ENCODE assay signal across 12 cellular contexts in genomic region chr4:104591505-104591904, GRCh38.
A peak's percentile ranks its signal among the peaks of the same experiment; 100 is the strongest.
DNase-seq lines count a peak whose midpoint lies in the region; ATAC-seq and TF ChIP-seq lines count a peak whose summit lies in the region.
"Had no signal": no experiment of that assay in that cellular context is flagged by ENCODE, and none has a peak within 500 bp of the region (broad histone marks: within the 10 kb centered on the region; RNA-seq: fewer than 3 reads in every experiment).

No MANE protein-coding gene starts in this region.

- no peak overlapping the region for H3K27ac Mint-ChIP-seq in Calu3 (ENCODE audit: unreplicated experiment)

- H3K36me3 Mint-ChIP-seq in Calu3 (ENCODE audit: insufficient read depth, unreplicated experiment) = no peaks in the 10 kb centered on the region
- H3K36me3 Mint-ChIP-seq: immature natural killer cell had no signal

- H3K4me3 ChIP-seq in stomach smooth muscle (ENCODE audit: low read length in 2 of 2) = peak overlapping the region; percentile 35 to 53
- H3K4me3 ChIP-seq: skin epidermis had no signal

- no peak overlapping the region for H3K27ac ChIP-seq in stomach smooth muscle (ENCODE audit: low read length)
- H3K27ac ChIP-seq: skin epidermis had no signal

- CTCF ChIA-PET in Calu3 (lab: Charles Lee) = no interaction called here

- no peaks in the 10 kb centered on the region for H3K27me3 Mint-ChIP-seq in Calu3 (ENCODE audit: unreplicated experiment)

- no TSS peak for BruUV-seq in Calu3 (replicated peaks; lab: Mats Ljungman, UMichigan)

- no peaks in the 10 kb centered on the region for H3K9me3 Mint-ChIP-seq in Calu3 (ENCODE audit: low read depth, unreplicated experiment)

- H3K4me3 Mint-ChIP-seq in Calu3 (ENCODE audit: low read depth, unreplicated experiment) = no peak overlapping the region

- intact Hi-C loops in Calu3 (cut with micrococcal nuclease; ENCODE audit: unreplicated experiment) = no loop called here

- no peak for ATAC-seq in GM21423 (IDR thresholded peaks at IDR 0.05; ENCODE audit: unreplicated experiment)
- ATAC-seq: stimulated activated naive CD8-positive, alpha-beta T cell treated with anti-CD3 and anti-CD28 coated beads, Interleukin-15, Interleukin-2, amounts not matched to agents 100 U/mL and 50 U/mL, for 24 hours had no signal

- DNase-seq in NCI-H1436 (lab: John Stamatoyannopoulos, UW) = peak; percentile 91
- DNase-seq in OCI-M1 (lab: John Stamatoyannopoulos, UW) = peak; percentile 87
- peak; percentile 67 for DNase-seq in iPS-NIHi11 (ENCODE audit: low spot score)
- DNase-seq in activated CD4-positive, CD25-positive, alpha-beta regulatory T cell (lab: John Stamatoyannopoulos, UW) = no peak
- no peak for DNase-seq in Calu3
- DNase-seq: activated T-cell treated with anti-CD3 and anti-CD28 coated beads, Interleukin-2, amount 50 U/mL, for 48 hours; cortex of kidney; immature natural killer cell; stimulated activated naive CD8-positive, alpha-beta T cell treated with anti-CD3 and anti-CD28 coated beads, Interleukin-15, Interleukin-2, amounts not matched to agents 100 U/mL and 50 U/mL, for 24 hours had no signal

- H3K9me3 ChIP-seq in stomach smooth muscle (ENCODE audit: control insufficient read depth in 2 of 2, low read length in 2 of 2) = no peaks in the 10 kb centered on the region

- no peak for TF ChIP-seq CTCF in Calu3 (IDR thresholded peaks at IDR 0.05; ENCODE audit: unreplicated experiment)

- no peaks in the 10 kb centered on the region for H3K4me1 Mint-ChIP-seq in Calu3 (ENCODE audit: low read depth, unreplicated experiment)

- peaks cover 4% of the 10 kb centered on the region for H3K4me1 ChIP-seq in stomach smooth muscle (ENCODE audit: control insufficient read depth, insufficient read depth, low read length)

- H3K9ac ChIP-seq in stomach smooth muscle (ENCODE audit: low read length in 2 of 2) = peak overlapping the region in 1 of 2 donors; percentile 23

- no peaks in the 10 kb centered on the region for H3K27me3 ChIP-seq in stomach smooth muscle (ENCODE audit: control insufficient read depth in 1 of 2, insufficient read depth in 2 of 2, low read length in 2 of 2)

- no peaks in the 10 kb centered on the region for H3K36me3 ChIP-seq in stomach smooth muscle (ENCODE audit: control insufficient read depth in 2 of 2, insufficient read depth in 2 of 2, low read length in 2 of 2)

Comparison
In these comparisons a context has a peak if more than half of its experiments do, and no peak if none do; other contexts are left out.
1. DNase-seq: peak in NCI-H1436 (single experiment), OCI-M1 (single experiment) and iPS-NIHi11 (single experiment); none in activated CD4-positive, CD25-positive, alpha-beta regulatory T cell (0 of 4) and Calu3 (single experiment).